19 cellular contexts compared by ENCODE assay signal in genomic region chr6:1578293-1578745, GRCh38. TPM values are rescaled to one million over a fixed set of nuclear protein-coding genes. Genes with fewer than 3 reads are reported as not detected.
DNase-seq lines count a peak whose midpoint lies in the region; ATAC-seq and TF ChIP-seq lines count a peak whose summit lies in the region.
"Had no signal": no experiment of that assay in that cellular context is flagged by ENCODE, and none has a peak within 500 bp of the region (broad histone marks: within the 10 kb centered on the region; RNA-seq: fewer than 3 reads in every experiment).

No MANE protein-coding gene starts in this region.

- H3K9me3 ChIP-seq in prostate gland = no peaks in the 10 kb centered on the region
- H3K9me3 ChIP-seq: Caco-2 had no signal

- no peak for TF ChIP-seq CTCF in prostate gland (IDR thresholded peaks at IDR 0.05)

- no peaks in the 10 kb centered on the region for H3K36me3 ChIP-seq in prostate gland

- peak overlapping the region; percentile 7 to 20 for H3K27ac ChIP-seq in prostate gland

- no peak overlapping the region for H3K4me3 ChIP-seq in prostate gland
- H3K4me3 ChIP-seq: K562 had no signal

- H3K4me1 ChIP-seq in prostate gland (replicated peaks) = no peaks in the 10 kb centered on the region
- H3K4me1 ChIP-seq: Caco-2 had no signal

- ATAC-seq in GM18867 (IDR thresholded peaks at IDR 0.05; ENCODE audit: unreplicated experiment) (peak; percentile 60), HG03354 (IDR thresholded peaks at IDR 0.05; ENCODE audit: poor library complexity, severe bottlenecking, unreplicated experiment) (peak; percentile 54)
- ATAC-seq: K562, Right ventricle myocardium inferior had no signal

- peak; percentile 12 for DNase-seq in EL
- no peak for DNase-seq in prostate gland (ENCODE audit: low spot score)
- no peak for DNase-seq in GM19238 (ENCODE audit: insufficient read length, low spot score)
- DNase-seq in NCI-H1105 (lab: John Stamatoyannopoulos, UW) = no peak
- no peak for DNase-seq in NCI-H446 treated with DMSO at 0.1 percent for 48 hours (lab: John Stamatoyannopoulos, UW)
- DNase-seq in retina = no peak
- DNase-seq: Caco-2; CD4-positive, alpha-beta T cell; NCI-H1092 treated with DMSO at 0.1 percent for 48 hours; NCI-H1694; NCI-H2081 treated with DMSO at 0.1 percent for 48 hours; NCI-H510A; NCI-H748 treated with DMSO at 0.1 percent for 48 hours; SW 1271 had no signal

- WGBS in prostate gland = 91% methylated on average over 9 of the region's 9 CpGs

- H3K27me3 ChIP-seq in prostate gland (replicated peaks; ENCODE audit: insufficient read depth) = no peaks in the 10 kb centered on the region

- intact Hi-C loops in prostate gland (cut with DNase I) = no loop called here

- no peak for TF ChIP-seq POLR2A in prostate gland (IDR thresholded peaks at IDR 0.05)

RNA-seq across cellular contexts. Expression of gene FOXC1, which starts 31.4 kb away (rescaled TPM):
- total RNA-seq in prostate gland = 10 to 100 TPM in 1 of 2 donors, 1 to 10 TPM in 1; 9.2 to 11.2 TPM
- total RNA-seq: CD4-positive, alpha-beta T cell; K562; OCI-LY7 had no signal
